1 cellular context compared by ENCODE assay signal in genomic region chr6:43497129-43497396, GRCh38.
TF ChIP-seq lines count a peak whose summit lies in the region.

No MANE protein-coding gene starts in this region.

TF ChIP-seq in HCT116, 20 proteins besides CTCF, POLR2A, EP300 and RAD21 (continued from another document):
- TF ChIP-seq REST (IDR thresholded peaks at IDR 0.05; ENCODE audit: low read depth) (no peak), ELF1 (IDR thresholded peaks at IDR 0.05; ENCODE audit: borderline replicate concordance, low read depth) (no peak), SRF (IDR thresholded peaks at IDR 0.05; ENCODE audit: low read depth) (no peak)
